In genomic region chr16:81799138-81799504, GRCh38 we compare ENCODE assay signal across 14 cellular contexts. TPM values are rescaled to one million over a fixed set of nuclear protein-coding genes. Genes with fewer than 3 reads are reported as not detected.
DNase-seq lines count a peak whose midpoint lies in the region; ATAC-seq and TF ChIP-seq lines count a peak whose summit lies in the region.
"Had no signal": no experiment of that assay in that cellular context is flagged by ENCODE, and none has a peak within 500 bp of the region (broad histone marks: within the 10 kb centered on the region; RNA-seq: fewer than 3 reads in every experiment).

No MANE protein-coding gene starts in this region.

- H3K27me3 Mint-ChIP-seq in CD14-positive monocyte (ENCODE audit: low read depth in 3 of 3) (peaks cover 0 to 2% (median 0%) of the 10 kb centered on the region in 3 donors), activated B cell treated with CpG ODN at 0.5 μM for 24 hours (no peaks in the 10 kb centered on the region)

- POLR2A ChIA-PET in activated B cell treated with CpG ODN at 0.5 μM for 24 hours (lab: Charles Lee), result interaction anchor here (0.7 to 5.9 kb wide), 25 partner anchors 8 to 75 kb away, joined by 3 to 111 read pairs (median 11); partner anchors contain the start of gene PLCG2

- H3K27ac ChIP-seq in mucosa of rectum (ENCODE audit: low read depth in 2 of 2, low read length in 2 of 2), result peak overlapping the region; percentile 53 to 77
- no peak overlapping the region for H3K27ac ChIP-seq in suprapubic skin
- H3K27ac ChIP-seq: C4-2B, esophagus muscularis mucosa, ovary had no signal

- H3K9me3 Mint-ChIP-seq in CD14-positive monocyte, result peaks cover 0 to 4% (median 0%) of the 10 kb centered on the region in 7 donors
- H3K9me3 Mint-ChIP-seq in activated B cell treated with CpG ODN at 0.5 μM for 24 hours, result peaks cover 2% of the 10 kb centered on the region

- H3K36me3 ChIP-seq in GM06990 (ENCODE audit: control insufficient read depth, insufficient read depth, low read length) (peaks cover 13% of the 10 kb centered on the region), mucosa of rectum (ENCODE audit: control insufficient read depth in 2 of 2, insufficient read depth in 2 of 2, low read length in 2 of 2) (no peaks in the 10 kb centered on the region), suprapubic skin (no peaks in the 10 kb centered on the region)
- H3K36me3 ChIP-seq: esophagus muscularis mucosa, heart right ventricle, ovary had no signal

- H3K4me1 Mint-ChIP-seq in CD14-positive monocyte (peaks cover 67% of the 10 kb centered on the region), activated B cell treated with CpG ODN at 0.5 μM for 24 hours (peaks cover 88% of the 10 kb centered on the region)

- H3K4me3 Mint-ChIP-seq in CD14-positive monocyte, result peak overlapping the region in 1 of 2 donors; percentile 67
- peak overlapping the region; percentile 67 for H3K4me3 Mint-ChIP-seq in activated B cell treated with CpG ODN at 0.5 μM for 24 hours

- DNase-seq in CD14-positive monocyte (ENCODE audit: low spot score) (no peak), GM06990 (ENCODE audit: extremely low read depth, insufficient read length) (no peak), activated B cell treated with CpG ODN at 0.5 μM for 24 hours (no peak), suprapubic skin (ENCODE audit: low spot score in 2 of 2) (no peak), omental fat pad (ENCODE audit: low spot score) (no peak)
- no peak for DNase-seq in activated CD8-positive, alpha-beta memory T cell treated with anti-CD3 and anti-CD28 coated beads, Interleukin-2, amount 50 U/mL, for 48 hours
- DNase-seq: aorta, DMS79 treated with DMSO at 0.1 percent for 48 hours, heart right ventricle, IMR-90, ovary had no signal

- H3K36me3 Mint-ChIP-seq in CD14-positive monocyte, result peaks cover 20 to 35% of the 10 kb centered on the region in 2 donors
- H3K36me3 Mint-ChIP-seq in activated B cell treated with CpG ODN at 0.5 μM for 24 hours (ENCODE audit: low read depth), result peaks cover 63% of the 10 kb centered on the region

- TF ChIP-seq POLR2A in suprapubic skin (IDR thresholded peaks at IDR 0.05), result no peak

- ATAC-seq in activated B cell treated with CpG ODN at 0.5 μM for 24 hours (ENCODE audit: low read depth) (no peak), omental fat pad (ENCODE audit: low FRiP score) (no peak)

- H3K9me3 ChIP-seq in mucosa of rectum (ENCODE audit: control insufficient read depth in 2 of 2, low read length in 2 of 2), result no peaks in the 10 kb centered on the region
- H3K9me3 ChIP-seq in suprapubic skin, result no peaks in the 10 kb centered on the region
- H3K9me3 ChIP-seq: esophagus muscularis mucosa, heart right ventricle, ovary had no signal

- H3K4me1 ChIP-seq in mucosa of rectum (ENCODE audit: control insufficient read depth in 2 of 2, insufficient read depth in 2 of 2, low read length in 2 of 2), result peaks cover 2 to 15% of the 10 kb centered on the region in 2 donors
- peaks cover 12% of the 10 kb centered on the region for H3K4me1 ChIP-seq in suprapubic skin

- H3K27me3 ChIP-seq in GM06990 (replicated peaks; ENCODE audit: control insufficient read depth, insufficient read depth, low read length) (no peaks in the 10 kb centered on the region), mucosa of rectum (ENCODE audit: control insufficient read depth in 2 of 2, insufficient read depth in 2 of 2, low read length in 2 of 2) (no peaks in the 10 kb centered on the region), suprapubic skin (no peaks in the 10 kb centered on the region)
- H3K27me3 ChIP-seq: esophagus muscularis mucosa, heart right ventricle, ovary had no signal

- TF ChIP-seq CTCF in CD14-positive monocyte (IDR thresholded peaks at IDR 0.05), result no peak
- no peak for TF ChIP-seq CTCF in GM06990 (IDR thresholded peaks at IDR 0.05; ENCODE audit: insufficient read depth, low read length, poor library complexity, severe bottlenecking)
- no peak for TF ChIP-seq CTCF in activated B cell treated with CpG ODN at 0.5 μM for 24 hours (IDR thresholded peaks at IDR 0.05)
- no peak for TF ChIP-seq CTCF in suprapubic skin (IDR thresholded peaks at IDR 0.05)
- no peak for TF ChIP-seq CTCF in omental fat pad (IDR thresholded peaks at IDR 0.05)

- WGBS in suprapubic skin, result 82% methylated on average over 2 of the region's 2 CpGs

- CTCF ChIA-PET in activated B cell treated with CpG ODN at 0.5 μM for 24 hours (lab: Charles Lee), result interaction anchor here (0.8 to 2.3 kb wide), 8 partner anchors 13 to 120 kb away, joined by 3 to 19 read pairs (median 3); no protein-coding TSS in a partner anchor

- peak overlapping the region; percentile 47 for H3K4me3 ChIP-seq in GM06990 (replicated peaks; ENCODE audit: low read depth, low read length)
- H3K4me3 ChIP-seq in mucosa of rectum (ENCODE audit: low read length in 2 of 2), result no peak overlapping the region
- H3K4me3 ChIP-seq in suprapubic skin, result no peak overlapping the region
- H3K4me3 ChIP-seq: esophagus muscularis mucosa, heart right ventricle, ovary had no signal

- TF ChIP-seq EP300 in suprapubic skin (IDR thresholded peaks at IDR 0.05), result no peak

- H3K27ac Mint-ChIP-seq in CD14-positive monocyte (peak overlapping the region; percentile 89 to 97 (median 94)), activated B cell treated with CpG ODN at 0.5 μM for 24 hours (peak overlapping the region; percentile 89)

- intact Hi-C loops in CD14-positive monocyte (cut with micrococcal nuclease), result loop anchor here in 1 of 2 donors (5.0 kb wide), 1 partner anchor 33 kb away; no protein-coding TSS in a partner anchor
- intact Hi-C loops in activated B cell treated with CpG ODN at 0.5 μM for 24 hours (cut with micrococcal nuclease), result no loop called here

- H3K9ac ChIP-seq in mucosa of rectum (ENCODE audit: low read depth in 1 of 2, low read length in 2 of 2), result no peak overlapping the region

RNA-seq across cellular contexts. Expression of gene PLCG2, which starts 20.0 kb away (rescaled TPM):
- polyA plus RNA-seq in CD14-positive monocyte, result 10 to 100 TPM; 19.5 to 35.5 TPM
- total RNA-seq in activated B cell treated with CpG ODN at 0.5 μM for 24 hours (449 and 525 TPM in 2 replicates), suprapubic skin (10 to 100 TPM in 3 of 4 donors, 1 to 10 TPM in 1; 6.5 to 24.1 (median 10.5) TPM), omental fat pad (10 to 100 TPM in 3 of 4 donors, 1 to 10 TPM in 1; 8.3 to 59.6 (median 19.9) TPM)
